Comparison of ENCODE assay signal across 1 cellular context in the genomic region with DNA sequence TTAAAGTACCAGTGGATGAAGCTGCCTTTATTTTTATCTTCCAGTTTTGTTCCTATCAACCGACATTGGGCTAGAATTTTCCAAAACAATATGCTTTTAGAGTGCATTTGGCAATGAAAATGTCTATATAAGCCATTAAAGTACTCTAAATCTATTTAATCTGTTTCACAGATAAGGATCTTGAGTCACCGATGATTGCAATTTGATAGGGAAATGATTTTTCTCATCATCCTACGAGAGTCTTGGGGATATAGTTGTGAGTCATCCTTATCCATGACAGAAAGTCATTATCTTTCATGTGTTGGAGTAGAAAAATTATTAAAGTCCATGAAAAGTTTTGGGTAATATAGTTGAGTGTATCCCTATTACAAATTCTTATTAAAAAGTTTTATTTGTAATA.
TF ChIP-seq lines count a peak whose summit lies in the region.

No MANE protein-coding gene starts in this region.

TF ChIP-seq in GM23338, 12 proteins besides CTCF, POLR2A, EP300 and RAD21 (continued from another document):
- TF ChIP-seq, protein P1, sequence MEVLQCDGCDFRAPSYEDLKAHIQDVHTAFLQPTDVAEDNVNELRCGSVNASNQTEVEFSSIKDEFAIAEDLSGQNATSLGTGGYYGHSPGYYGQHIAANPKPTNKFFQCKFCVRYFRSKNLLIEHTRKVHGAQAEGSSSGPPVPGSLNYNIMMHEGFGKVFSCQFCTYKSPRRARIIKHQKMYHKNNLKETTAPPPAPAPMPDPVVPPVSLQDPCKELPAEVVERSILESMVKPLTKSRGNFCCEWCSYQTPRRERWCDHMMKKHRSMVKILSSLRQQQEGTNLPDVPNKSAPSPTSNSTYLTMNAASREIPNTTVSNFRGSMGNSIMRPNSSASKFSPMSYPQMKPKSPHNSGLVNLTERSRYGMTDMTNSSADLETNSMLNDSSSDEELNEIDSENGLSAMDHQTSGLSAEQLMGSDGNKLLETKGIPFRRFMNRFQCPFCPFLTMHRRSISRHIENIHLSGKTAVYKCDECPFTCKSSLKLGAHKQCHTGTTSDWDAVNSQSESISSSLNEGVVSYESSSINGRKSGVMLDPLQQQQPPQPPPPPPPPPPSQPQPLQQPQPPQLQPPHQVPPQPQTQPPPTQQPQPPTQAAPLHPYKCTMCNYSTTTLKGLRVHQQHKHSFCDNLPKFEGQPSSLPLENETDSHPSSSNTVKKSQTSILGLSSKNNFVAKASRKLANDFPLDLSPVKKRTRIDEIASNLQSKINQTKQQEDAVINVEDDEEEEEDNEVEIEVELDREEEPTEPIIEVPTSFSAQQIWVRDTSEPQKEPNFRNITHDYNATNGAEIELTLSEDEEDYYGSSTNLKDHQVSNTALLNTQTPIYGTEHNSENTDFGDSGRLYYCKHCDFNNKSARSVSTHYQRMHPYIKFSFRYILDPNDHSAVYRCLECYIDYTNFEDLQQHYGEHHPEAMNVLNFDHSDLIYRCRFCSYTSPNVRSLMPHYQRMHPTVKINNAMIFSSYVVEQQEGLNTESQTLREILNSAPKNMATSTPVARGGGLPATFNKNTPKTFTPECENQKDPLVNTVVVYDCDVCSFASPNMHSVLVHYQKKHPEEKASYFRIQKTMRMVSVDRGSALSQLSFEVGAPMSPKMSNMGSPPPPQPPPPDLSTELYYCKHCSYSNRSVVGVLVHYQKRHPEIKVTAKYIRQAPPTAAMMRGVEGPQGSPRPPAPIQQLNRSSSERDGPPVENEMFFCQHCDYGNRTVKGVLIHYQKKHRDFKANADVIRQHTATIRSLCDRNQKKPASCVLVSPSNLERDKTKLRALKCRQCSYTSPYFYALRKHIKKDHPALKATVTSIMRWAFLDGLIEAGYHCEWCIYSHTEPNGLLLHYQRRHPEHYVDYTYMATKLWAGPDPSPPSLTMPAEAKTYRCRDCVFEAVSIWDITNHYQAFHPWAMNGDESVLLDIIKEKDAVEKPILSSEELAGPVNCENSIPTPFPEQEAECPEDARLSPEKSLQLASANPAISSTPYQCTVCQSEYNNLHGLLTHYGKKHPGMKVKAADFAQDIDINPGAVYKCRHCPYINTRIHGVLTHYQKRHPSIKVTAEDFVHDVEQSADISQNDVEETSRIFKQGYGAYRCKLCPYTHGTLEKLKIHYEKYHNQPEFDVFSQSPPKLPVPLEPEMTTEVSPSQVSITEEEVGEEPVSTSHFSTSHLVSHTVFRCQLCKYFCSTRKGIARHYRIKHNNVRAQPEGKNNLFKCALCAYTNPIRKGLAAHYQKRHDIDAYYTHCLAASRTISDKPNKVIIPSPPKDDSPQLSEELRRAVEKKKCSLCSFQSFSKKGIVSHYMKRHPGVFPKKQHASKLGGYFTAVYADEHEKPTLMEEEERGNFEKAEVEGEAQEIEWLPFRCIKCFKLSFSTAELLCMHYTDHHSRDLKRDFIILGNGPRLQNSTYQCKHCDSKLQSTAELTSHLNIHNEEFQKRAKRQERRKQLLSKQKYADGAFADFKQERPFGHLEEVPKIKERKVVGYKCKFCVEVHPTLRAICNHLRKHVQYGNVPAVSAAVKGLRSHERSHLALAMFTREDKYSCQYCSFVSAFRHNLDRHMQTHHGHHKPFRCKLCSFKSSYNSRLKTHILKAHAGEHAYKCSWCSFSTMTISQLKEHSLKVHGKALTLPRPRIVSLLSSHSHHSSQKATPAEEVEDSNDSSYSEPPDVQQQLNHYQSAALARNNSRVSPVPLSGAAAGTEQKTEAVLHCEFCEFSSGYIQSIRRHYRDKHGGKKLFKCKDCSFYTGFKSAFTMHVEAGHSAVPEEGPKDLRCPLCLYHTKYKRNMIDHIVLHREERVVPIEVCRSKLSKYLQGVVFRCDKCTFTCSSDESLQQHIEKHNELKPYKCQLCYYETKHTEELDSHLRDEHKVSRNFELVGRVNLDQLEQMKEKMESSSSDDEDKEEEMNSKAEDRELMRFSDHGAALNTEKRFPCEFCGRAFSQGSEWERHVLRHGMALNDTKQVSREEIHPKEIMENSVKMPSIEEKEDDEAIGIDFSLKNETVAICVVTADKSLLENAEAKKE (CRISPR knock-in tag; IDR thresholded peaks at IDR 0.05): no peak
- TF ChIP-seq EZH2phosphoT487 (IDR thresholded peaks at IDR 0.05; ENCODE audit: unreplicated experiment) (no peak), REST (IDR thresholded peaks at IDR 0.05; ENCODE audit: unreplicated experiment) (no peak), POLR2AphosphoS5 (IDR thresholded peaks at IDR 0.05; ENCODE audit: low read depth) (no peak), NANOG (IDR thresholded peaks at IDR 0.05; ENCODE audit: borderline replicate concordance) (no peak), EZH2 (IDR thresholded peaks at IDR 0.05; ENCODE audit: low read depth, unreplicated experiment) (no peak), ZNF114 (CRISPR knock-in tag; IDR thresholded peaks at IDR 0.05) (no peak)
